ENCODE assay signal across 8 cellular contexts in the genomic region with DNA sequence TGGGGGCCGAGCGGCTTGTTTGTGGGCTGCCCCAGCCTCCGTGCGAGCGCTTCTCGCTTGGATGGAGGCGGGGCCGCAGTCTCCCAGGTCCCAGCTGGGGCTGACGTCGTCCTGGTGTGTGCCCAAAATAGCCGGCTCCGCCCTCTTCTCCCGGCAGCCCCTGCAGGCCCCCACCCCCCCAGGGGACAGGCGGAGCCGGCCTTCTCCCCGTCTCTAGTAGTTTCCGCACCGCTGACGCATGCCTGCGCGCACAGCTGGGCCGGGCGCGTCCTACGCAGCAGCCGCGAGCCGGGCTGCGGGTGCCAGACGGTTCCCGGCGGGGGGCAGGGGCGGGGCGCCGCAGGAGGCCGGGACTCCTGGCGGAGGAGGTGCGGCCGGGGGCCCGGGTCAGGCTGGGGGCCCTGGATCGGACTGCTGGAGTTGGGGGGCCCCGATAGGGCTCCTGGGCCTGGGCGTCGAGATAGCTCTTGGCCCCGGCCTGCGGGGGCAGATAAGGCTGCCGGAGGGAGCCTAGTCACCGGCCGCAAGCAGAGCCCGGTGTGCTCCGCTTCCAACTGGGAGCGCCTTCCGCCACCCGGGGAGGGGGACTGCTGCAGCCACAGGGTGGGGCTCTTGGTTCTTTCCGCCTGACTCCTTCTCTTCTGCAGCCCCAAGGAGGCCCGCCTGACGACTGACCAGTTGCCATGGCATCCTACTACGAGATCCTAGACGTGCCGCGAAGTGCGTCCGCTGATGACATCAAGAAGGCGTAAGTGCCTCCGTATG. TPM values are rescaled to one million over a fixed set of nuclear protein-coding genes. Genes with fewer than 3 reads are reported as not detected.
DNase-seq lines count a peak whose midpoint lies in the region; ATAC-seq and TF ChIP-seq lines count a peak whose summit lies in the region.

Gene DNAJB2, plus strand, starts transcription at position 216 of the 765 bp plus-strand sequence. Its CDS starts 468 bp downstream, at position 684.

- peak; percentile 29 for TF ChIP-seq POLR2A in testis (IDR thresholded peaks at IDR 0.05)

- H3K4me3 ChIP-seq in testis = peak within 1 kb of the TSS; percentile 87 to 91

- CTCF ChIA-PET in GM10248 (lab: Yijun Ruan, JAX) = interaction anchor here (0.9 to 16.0 kb wide), 17 partner anchors 10 to 216 kb away, joined by 3 to 336 read pairs (median 8); partner anchors contain the start of genes CNPPD1, NHEJ1, SLC23A3 and TUBA4B

- H3K27ac ChIP-seq in testis = peak within 1 kb of the TSS; percentile 99 to 100

- no peaks in the 10 kb centered on the region for H3K27me3 Mint-ChIP-seq in activated naive CD8-positive, alpha-beta T cell

- DNase-seq in GM10248 (ENCODE audit: extremely low spot score) = peak; percentile 100
- peak; percentile 91 for DNase-seq in NCI-H1105 (lab: John Stamatoyannopoulos, UW)
- peak; percentile 98 for DNase-seq in SKM-1 treated with dmso at 0.1 percent for 144 hours (lab: John Stamatoyannopoulos, UW; ENCODE audit: unreplicated experiment)
- peak; percentile 100 for DNase-seq in glomerular visceral epithelial cell (ENCODE audit: extremely low spot score)
- peak; percentile 91 for DNase-seq in omental fat pad (ENCODE audit: low spot score)
- peak; percentile 98 for DNase-seq in testis

- intact Hi-C loops in testis (cut with DNase I; ENCODE audit: low total_unique reads) = no loop called here

- peaks cover 25% of the 10 kb centered on the region for H3K4me1 ChIP-seq in testis

- ATAC-seq in HG02623 (IDR thresholded peaks at IDR 0.05; ENCODE audit: unreplicated experiment) (peak; percentile 81), omental fat pad (ENCODE audit: low FRiP score) (peak; percentile 96)

- peaks cover 44% of the 10 kb centered on the region for H3K4me1 Mint-ChIP-seq in activated naive CD8-positive, alpha-beta T cell (ENCODE audit: low read depth)

- TF ChIP-seq CTCF in GM10248 (IDR thresholded peaks at IDR 0.05; ENCODE audit: control extremely low read depth, extremely low read depth, low read depth, missing control alignments) (peak; percentile 14), omental fat pad (IDR thresholded peaks at IDR 0.05) (no peak), testis (IDR thresholded peaks at IDR 0.05) (no peak)

- H3K36me3 Mint-ChIP-seq in activated naive CD8-positive, alpha-beta T cell = no peaks in the 10 kb centered on the region

- no peaks in the 10 kb centered on the region for H3K9me3 Mint-ChIP-seq in activated naive CD8-positive, alpha-beta T cell (ENCODE audit: low read depth)

- H3K9me3 ChIP-seq in testis = no peaks in the 10 kb centered on the region

- H3K27me3 ChIP-seq in testis = no peaks in the 10 kb centered on the region

- POLR2A ChIA-PET in GM10248 (lab: Yijun Ruan, JAX) = interaction anchor here (0.6 to 1.9 kb wide), 10 partner anchors 10 to 694 kb away, joined by 3 to 19 read pairs (median 6); partner anchors contain the start of genes CNPPD1, DNPEP and TUBA4A

- H3K27ac Mint-ChIP-seq in activated naive CD8-positive, alpha-beta T cell = peak within 1 kb of the TSS; percentile 98

- no peaks in the 10 kb centered on the region for H3K36me3 ChIP-seq in testis (ENCODE audit: low read depth, missing control alignments)

- WGBS in testis, 2 donors = 1% methylated on average over 13 to 65 of the region's 65 CpGs

- peak within 1 kb of the TSS; percentile 94 for H3K4me3 Mint-ChIP-seq in activated naive CD8-positive, alpha-beta T cell

RNA-seq across cellular contexts. Expression of gene DNAJB2, which starts in this region (rescaled TPM):
- total RNA-seq in omental fat pad (10 to 100 TPM; 27.5 to 56.6 (median 46.8) TPM), testis (100 to 1,000 TPM; 139 to 149 TPM)
- 152 TPM for polyA plus RNA-seq in testis (ENCODE audit: insufficient read depth, low read depth, low replicate concordance)

Comparison
In these comparisons a context has a peak if more than half of its experiments do, and no peak if none do; other contexts are left out.
1. Peak in every context shown above with its lines: DNase-seq, ATAC-seq, H3K4me3 ChIP-seq and H3K27ac ChIP-seq.